1 cellular context compared by ENCODE assay signal in genomic region chr7:7772385-7772784, GRCh38.
TF ChIP-seq lines count a peak whose summit lies in the region.

No MANE protein-coding gene starts in this region.

TF ChIP-seq in HepG2, 621 proteins besides CTCF, POLR2A, EP300 and RAD21 (continued from another document):
- TF ChIP-seq, protein P1, sequence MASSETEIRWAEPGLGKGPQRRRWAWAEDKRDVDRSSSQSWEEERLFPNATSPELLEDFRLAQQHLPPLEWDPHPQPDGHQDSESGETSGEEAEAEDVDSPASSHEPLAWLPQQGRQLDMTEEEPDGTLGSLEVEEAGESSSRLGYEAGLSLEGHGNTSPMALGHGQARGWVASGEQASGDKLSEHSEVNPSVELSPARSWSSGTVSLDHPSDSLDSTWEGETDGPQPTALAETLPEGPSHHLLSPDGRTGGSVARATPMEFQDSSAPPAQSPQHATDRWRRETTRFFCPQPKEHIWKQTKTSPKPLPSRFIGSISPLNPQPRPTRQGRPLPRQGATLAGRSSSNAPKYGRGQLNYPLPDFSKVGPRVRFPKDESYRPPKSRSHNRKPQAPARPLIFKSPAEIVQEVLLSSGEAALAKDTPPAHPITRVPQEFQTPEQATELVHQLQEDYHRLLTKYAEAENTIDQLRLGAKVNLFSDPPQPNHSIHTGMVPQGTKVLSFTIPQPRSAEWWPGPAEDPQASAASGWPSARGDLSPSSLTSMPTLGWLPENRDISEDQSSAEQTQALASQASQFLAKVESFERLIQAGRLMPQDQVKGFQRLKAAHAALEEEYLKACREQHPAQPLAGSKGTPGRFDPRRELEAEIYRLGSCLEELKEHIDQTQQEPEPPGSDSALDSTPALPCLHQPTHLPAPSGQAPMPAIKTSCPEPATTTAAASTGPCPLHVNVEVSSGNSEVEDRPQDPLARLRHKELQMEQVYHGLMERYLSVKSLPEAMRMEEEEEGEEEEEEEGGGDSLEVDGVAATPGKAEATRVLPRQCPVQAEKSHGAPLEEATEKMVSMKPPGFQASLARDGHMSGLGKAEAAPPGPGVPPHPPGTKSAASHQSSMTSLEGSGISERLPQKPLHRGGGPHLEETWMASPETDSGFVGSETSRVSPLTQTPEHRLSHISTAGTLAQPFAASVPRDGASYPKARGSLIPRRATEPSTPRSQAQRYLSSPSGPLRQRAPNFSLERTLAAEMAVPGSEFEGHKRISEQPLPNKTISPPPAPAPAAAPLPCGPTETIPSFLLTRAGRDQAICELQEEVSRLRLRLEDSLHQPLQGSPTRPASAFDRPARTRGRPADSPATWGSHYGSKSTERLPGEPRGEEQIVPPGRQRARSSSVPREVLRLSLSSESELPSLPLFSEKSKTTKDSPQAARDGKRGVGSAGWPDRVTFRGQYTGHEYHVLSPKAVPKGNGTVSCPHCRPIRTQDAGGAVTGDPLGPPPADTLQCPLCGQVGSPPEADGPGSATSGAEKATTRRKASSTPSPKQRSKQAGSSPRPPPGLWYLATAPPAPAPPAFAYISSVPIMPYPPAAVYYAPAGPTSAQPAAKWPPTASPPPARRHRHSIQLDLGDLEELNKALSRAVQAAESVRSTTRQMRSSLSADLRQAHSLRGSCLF (CRISPR knock-in tag; IDR thresholded peaks at IDR 0.05; ENCODE audit: borderline replicate concordance): no peak
- TF ChIP-seq ZNF749 (CRISPR knock-in tag; IDR thresholded peaks at IDR 0.05; ENCODE audit: borderline replicate concordance): no peak
- no peak for TF ChIP-seq ZNF549 (CRISPR knock-in tag; IDR thresholded peaks at IDR 0.05)
- TF ChIP-seq ZNF766 (CRISPR knock-in tag; IDR thresholded peaks at IDR 0.05; ENCODE audit: borderline replicate concordance): no peak
- no peak for TF ChIP-seq SKI (IDR thresholded peaks at IDR 0.05; ENCODE audit: partially characterized antibody)
- TF ChIP-seq, protein P2, sequence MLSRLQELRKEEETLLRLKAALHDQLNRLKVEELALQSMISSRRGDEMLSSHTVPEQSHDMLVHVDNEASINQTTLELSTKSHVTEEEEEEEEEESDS (CRISPR knock-in tag; IDR thresholded peaks at IDR 0.05; ENCODE audit: borderline replicate concordance): no peak
- TF ChIP-seq ZNF550 (CRISPR knock-in tag; IDR thresholded peaks at IDR 0.05; ENCODE audit: borderline replicate concordance): no peak
- TF ChIP-seq, protein P3, sequence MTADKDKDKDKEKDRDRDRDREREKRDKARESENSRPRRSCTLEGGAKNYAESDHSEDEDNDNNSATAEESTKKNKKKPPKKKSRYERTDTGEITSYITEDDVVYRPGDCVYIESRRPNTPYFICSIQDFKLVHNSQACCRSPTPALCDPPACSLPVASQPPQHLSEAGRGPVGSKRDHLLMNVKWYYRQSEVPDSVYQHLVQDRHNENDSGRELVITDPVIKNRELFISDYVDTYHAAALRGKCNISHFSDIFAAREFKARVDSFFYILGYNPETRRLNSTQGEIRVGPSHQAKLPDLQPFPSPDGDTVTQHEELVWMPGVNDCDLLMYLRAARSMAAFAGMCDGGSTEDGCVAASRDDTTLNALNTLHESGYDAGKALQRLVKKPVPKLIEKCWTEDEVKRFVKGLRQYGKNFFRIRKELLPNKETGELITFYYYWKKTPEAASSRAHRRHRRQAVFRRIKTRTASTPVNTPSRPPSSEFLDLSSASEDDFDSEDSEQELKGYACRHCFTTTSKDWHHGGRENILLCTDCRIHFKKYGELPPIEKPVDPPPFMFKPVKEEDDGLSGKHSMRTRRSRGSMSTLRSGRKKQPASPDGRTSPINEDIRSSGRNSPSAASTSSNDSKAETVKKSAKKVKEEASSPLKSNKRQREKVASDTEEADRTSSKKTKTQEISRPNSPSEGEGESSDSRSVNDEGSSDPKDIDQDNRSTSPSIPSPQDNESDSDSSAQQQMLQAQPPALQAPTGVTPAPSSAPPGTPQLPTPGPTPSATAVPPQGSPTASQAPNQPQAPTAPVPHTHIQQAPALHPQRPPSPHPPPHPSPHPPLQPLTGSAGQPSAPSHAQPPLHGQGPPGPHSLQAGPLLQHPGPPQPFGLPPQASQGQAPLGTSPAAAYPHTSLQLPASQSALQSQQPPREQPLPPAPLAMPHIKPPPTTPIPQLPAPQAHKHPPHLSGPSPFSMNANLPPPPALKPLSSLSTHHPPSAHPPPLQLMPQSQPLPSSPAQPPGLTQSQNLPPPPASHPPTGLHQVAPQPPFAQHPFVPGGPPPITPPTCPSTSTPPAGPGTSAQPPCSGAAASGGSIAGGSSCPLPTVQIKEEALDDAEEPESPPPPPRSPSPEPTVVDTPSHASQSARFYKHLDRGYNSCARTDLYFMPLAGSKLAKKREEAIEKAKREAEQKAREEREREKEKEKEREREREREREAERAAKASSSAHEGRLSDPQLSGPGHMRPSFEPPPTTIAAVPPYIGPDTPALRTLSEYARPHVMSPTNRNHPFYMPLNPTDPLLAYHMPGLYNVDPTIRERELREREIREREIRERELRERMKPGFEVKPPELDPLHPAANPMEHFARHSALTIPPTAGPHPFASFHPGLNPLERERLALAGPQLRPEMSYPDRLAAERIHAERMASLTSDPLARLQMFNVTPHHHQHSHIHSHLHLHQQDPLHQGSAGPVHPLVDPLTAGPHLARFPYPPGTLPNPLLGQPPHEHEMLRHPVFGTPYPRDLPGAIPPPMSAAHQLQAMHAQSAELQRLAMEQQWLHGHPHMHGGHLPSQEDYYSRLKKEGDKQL (CRISPR knock-in tag; IDR thresholded peaks at IDR 0.05; ENCODE audit: low read depth): no peak
- TF ChIP-seq, protein P4, sequence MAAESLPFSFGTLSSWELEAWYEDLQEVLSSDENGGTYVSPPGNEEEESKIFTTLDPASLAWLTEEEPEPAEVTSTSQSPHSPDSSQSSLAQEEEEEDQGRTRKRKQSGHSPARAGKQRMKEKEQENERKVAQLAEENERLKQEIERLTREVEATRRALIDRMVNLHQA (CRISPR knock-in tag; IDR thresholded peaks at IDR 0.05): no peak
- no peak for TF ChIP-seq LRRFIP1 (CRISPR knock-in tag; conservative IDR thresholded peaks at IDR 0.05)
- TF ChIP-seq, protein P5, sequence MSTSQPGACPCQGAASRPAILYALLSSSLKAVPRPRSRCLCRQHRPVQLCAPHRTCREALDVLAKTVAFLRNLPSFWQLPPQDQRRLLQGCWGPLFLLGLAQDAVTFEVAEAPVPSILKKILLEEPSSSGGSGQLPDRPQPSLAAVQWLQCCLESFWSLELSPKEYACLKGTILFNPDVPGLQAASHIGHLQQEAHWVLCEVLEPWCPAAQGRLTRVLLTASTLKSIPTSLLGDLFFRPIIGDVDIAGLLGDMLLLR (CRISPR knock-in tag; IDR thresholded peaks at IDR 0.05): no peak
- no peak for TF ChIP-seq FOXA1 (IDR thresholded peaks at IDR 0.05)
- TF ChIP-seq FOXA1 (CRISPR knock-in tag; IDR thresholded peaks at IDR 0.05): no peak
- no peak for TF ChIP-seq NCOR1 (IDR thresholded peaks at IDR 0.05; ENCODE audit: borderline replicate concordance, low read length)
- TF ChIP-seq, protein P6, sequence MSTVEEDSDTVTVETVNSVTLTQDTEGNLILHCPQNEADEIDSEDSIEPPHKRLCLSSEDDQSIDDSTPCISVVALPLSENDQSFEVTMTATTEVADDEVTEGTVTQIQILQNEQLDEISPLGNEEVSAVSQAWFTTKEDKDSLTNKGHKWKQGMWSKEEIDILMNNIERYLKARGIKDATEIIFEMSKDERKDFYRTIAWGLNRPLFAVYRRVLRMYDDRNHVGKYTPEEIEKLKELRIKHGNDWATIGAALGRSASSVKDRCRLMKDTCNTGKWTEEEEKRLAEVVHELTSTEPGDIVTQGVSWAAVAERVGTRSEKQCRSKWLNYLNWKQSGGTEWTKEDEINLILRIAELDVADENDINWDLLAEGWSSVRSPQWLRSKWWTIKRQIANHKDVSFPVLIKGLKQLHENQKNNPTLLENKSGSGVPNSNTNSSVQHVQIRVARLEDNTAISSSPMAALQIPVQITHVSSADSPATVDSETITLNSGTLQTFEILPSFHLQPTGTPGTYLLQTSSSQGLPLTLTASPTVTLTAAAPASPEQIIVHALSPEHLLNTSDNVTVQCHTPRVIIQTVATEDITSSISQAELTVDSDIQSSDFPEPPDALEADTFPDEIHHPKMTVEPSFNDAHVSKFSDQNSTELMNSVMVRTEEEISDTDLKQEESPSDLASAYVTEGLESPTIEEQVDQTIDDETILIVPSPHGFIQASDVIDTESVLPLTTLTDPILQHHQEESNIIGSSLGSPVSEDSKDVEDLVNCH (CRISPR knock-in tag; IDR thresholded peaks at IDR 0.05): no peak
TF ChIP-seq in HepG2: peak in this region for 0.
